18 cellular contexts compared by ENCODE assay signal in the genomic region with DNA sequence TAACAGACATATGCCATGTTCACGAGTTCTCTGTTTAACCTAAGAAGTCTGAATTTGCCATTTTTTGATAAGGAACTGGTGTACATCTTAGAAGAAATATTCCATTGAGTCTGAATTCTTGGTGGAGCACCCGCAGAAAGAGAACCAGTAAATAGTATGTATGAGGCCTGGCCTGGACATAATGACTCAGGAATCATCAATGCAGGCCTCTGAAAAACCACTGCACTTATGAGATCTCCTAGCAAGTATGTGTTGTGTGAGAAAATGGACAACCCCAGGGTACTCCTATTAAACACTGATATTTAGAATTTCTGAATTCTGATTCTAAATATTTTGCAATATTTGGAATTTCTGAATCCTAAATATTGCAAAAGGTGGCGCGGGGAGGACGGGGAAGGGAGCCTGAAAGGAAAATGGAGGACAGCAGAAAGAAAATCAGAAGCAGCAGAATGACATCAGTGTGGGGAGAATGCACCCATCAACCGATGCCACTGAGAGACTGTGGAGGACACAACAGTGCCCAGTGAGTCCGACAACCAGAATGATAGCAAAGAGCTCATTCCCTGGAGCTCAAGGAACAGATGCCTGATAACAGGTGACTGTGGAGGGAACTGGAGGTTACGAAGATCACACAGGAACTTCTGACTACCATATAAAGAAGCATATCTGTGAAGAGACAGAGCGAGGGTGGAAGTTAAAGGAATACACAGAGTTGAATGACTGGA.
DNase-seq lines count a peak whose midpoint lies in the region; ATAC-seq, FAIRE-seq and TF ChIP-seq lines count a peak whose summit lies in the region.
"Had no signal": no experiment of that assay in that cellular context is flagged by ENCODE, and none has a peak within 500 bp of the region (broad histone marks: within the 10 kb centered on the region; RNA-seq: fewer than 3 reads in every experiment).

No MANE protein-coding gene starts in this region.

- no peak for TF ChIP-seq CTCF in mammary epithelial cell (conservative IDR thresholded peaks at IDR 0.05 in 1 of 2, IDR thresholded peaks at IDR 0.05 in 1 of 2; ENCODE audit: extremely low read depth in 1 of 2, insufficient read depth in 1 of 2, low read depth in 1 of 2, low read length in 2 of 2)
- no peak for TF ChIP-seq CTCF in MCF 10A (IDR thresholded peaks at IDR 0.05; ENCODE audit: unreplicated experiment)
- TF ChIP-seq CTCF in astrocyte (IDR thresholded peaks at IDR 0.05; ENCODE audit: insufficient read depth, low read depth, low read length): no peak
- no peak for TF ChIP-seq CTCF in glutamatergic neuron (IDR thresholded peaks at IDR 0.05; ENCODE audit: partially characterized antibody, unreplicated experiment)

- no peak overlapping the region for H3K4me3 Mint-ChIP-seq in MCF 10A (ENCODE audit: unreplicated experiment)
- peak overlapping the region; percentile 14 for H3K4me3 Mint-ChIP-seq in astrocyte (ENCODE audit: unreplicated experiment)
- H3K4me3 Mint-ChIP-seq in glutamatergic neuron (ENCODE audit: unreplicated experiment): peak overlapping the region; percentile 60
- no peak overlapping the region for H3K4me3 Mint-ChIP-seq in effector memory CD8-positive, alpha-beta T cell
- H3K4me3 Mint-ChIP-seq: nephron progenitor cell had no signal

- H3K36me3 ChIP-seq in mammary epithelial cell (ENCODE audit: insufficient read depth, low read length) (no peaks in the 10 kb centered on the region), astrocyte (ENCODE audit: insufficient read depth, low read length) (no peaks in the 10 kb centered on the region)
- H3K36me3 ChIP-seq: Peyer's patch, thoracic aorta had no signal

- no peaks in the 10 kb centered on the region for H3K9me3 ChIP-seq in mammary epithelial cell (replicated peaks; ENCODE audit: insufficient read depth, low read length)
- no peaks in the 10 kb centered on the region for H3K9me3 ChIP-seq in astrocyte (ENCODE audit: insufficient read depth, low read depth, low read length)
- H3K9me3 ChIP-seq: Peyer's patch, thoracic aorta had no signal

- no peaks in the 10 kb centered on the region for H3K27me3 ChIP-seq in mammary epithelial cell (ENCODE audit: insufficient read depth, low read length)
- H3K27me3 ChIP-seq in astrocyte (ENCODE audit: insufficient read depth, low read length): no peaks in the 10 kb centered on the region
- H3K27me3 ChIP-seq: Peyer's patch had no signal

- CTCF ChIA-PET in mammary epithelial cell (lab: Charles Lee; ENCODE audit: low non-redundant PET): interaction anchor here (0.6 kb wide), 1 partner anchor 21 kb away, joined by 3 read pairs; no protein-coding TSS in a partner anchor
- CTCF ChIA-PET in MCF 10A (lab: Yijun Ruan, JAX): interaction anchor here (0.6 to 1.3 kb wide), 3 partner anchors 31 to 96 kb away, joined by 3 to 6 read pairs (median 3); no protein-coding TSS in a partner anchor

- dilution Hi-C loops in mammary epithelial cell (cut with HindIII; ENCODE audit: low sequenced_read_pairs): no loop called here

- H3K9ac ChIP-seq in mammary epithelial cell (ENCODE audit: insufficient read depth, low read length): no peak overlapping the region
- peak overlapping the region; percentile 9 for H3K9ac ChIP-seq in astrocyte (ENCODE audit: low read length)

- H3K27me3 Mint-ChIP-seq in MCF 10A (ENCODE audit: insufficient read depth, unreplicated experiment) (no peaks in the 10 kb centered on the region), astrocyte (ENCODE audit: low read depth, unreplicated experiment) (no peaks in the 10 kb centered on the region), glutamatergic neuron (ENCODE audit: unreplicated experiment) (peaks cover 10% of the 10 kb centered on the region)
- H3K27me3 Mint-ChIP-seq in effector memory CD8-positive, alpha-beta T cell: no peaks in the 10 kb centered on the region

- peaks cover 99% of the 10 kb centered on the region for H3K79me2 ChIP-seq in mammary epithelial cell (ENCODE audit: insufficient read depth, low read length)
- peaks cover 83% of the 10 kb centered on the region for H3K79me2 ChIP-seq in astrocyte (ENCODE audit: insufficient read depth, low read length)

- H3K4me1 ChIP-seq in mammary epithelial cell (ENCODE audit: insufficient read depth, low read length): no peaks in the 10 kb centered on the region
- H3K4me1 ChIP-seq in astrocyte (ENCODE audit: insufficient read depth, low read length): peaks cover 18% of the 10 kb centered on the region

- no peak overlapping the region for H3K4me3 ChIP-seq in mammary epithelial cell (replicated peaks in 1 of 3; ENCODE audit: insufficient read depth in 1 of 3, low read depth in 2 of 3, low read length in 3 of 3)
- H3K4me3 ChIP-seq in astrocyte (ENCODE audit: insufficient read depth, low read depth, low read length): no peak overlapping the region
- H3K4me3 ChIP-seq: Peyer's patch, skin epidermis, thoracic aorta had no signal

- H3K36me3 Mint-ChIP-seq in MCF 10A (ENCODE audit: insufficient read depth, unreplicated experiment) (no peaks in the 10 kb centered on the region), astrocyte (ENCODE audit: low read depth, unreplicated experiment) (no peaks in the 10 kb centered on the region), glutamatergic neuron (ENCODE audit: unreplicated experiment) (no peaks in the 10 kb centered on the region)
- H3K36me3 Mint-ChIP-seq in effector memory CD8-positive, alpha-beta T cell (ENCODE audit: insufficient read depth): no peaks in the 10 kb centered on the region

- intact Hi-C loops in mammary epithelial cell (cut with micrococcal nuclease) (no loop called here), MCF 10A (cut with micrococcal nuclease) (no loop called here)

- no peak overlapping the region for H3K27ac Mint-ChIP-seq in MCF 10A (ENCODE audit: low read depth, unreplicated experiment)
- H3K27ac Mint-ChIP-seq in astrocyte (ENCODE audit: unreplicated experiment): peak overlapping the region; percentile 93
- peak overlapping the region; percentile 68 for H3K27ac Mint-ChIP-seq in glutamatergic neuron (ENCODE audit: unreplicated experiment)
- no peak overlapping the region for H3K27ac Mint-ChIP-seq in effector memory CD8-positive, alpha-beta T cell
- H3K27ac Mint-ChIP-seq: nephron progenitor cell had no signal

- H3K9me3 Mint-ChIP-seq in MCF 10A (ENCODE audit: unreplicated experiment) (no peaks in the 10 kb centered on the region), astrocyte (ENCODE audit: unreplicated experiment) (no peaks in the 10 kb centered on the region), glutamatergic neuron (ENCODE audit: unreplicated experiment) (peaks cover 19% of the 10 kb centered on the region)
- peaks cover 0 to 6% of the 10 kb centered on the region in 2 donors for H3K9me3 Mint-ChIP-seq in effector memory CD8-positive, alpha-beta T cell
- H3K9me3 Mint-ChIP-seq: nephron progenitor cell had no signal

- H4K20me1 ChIP-seq in mammary epithelial cell (ENCODE audit: insufficient read depth, low read length) (no peaks in the 10 kb centered on the region), astrocyte (ENCODE audit: insufficient read depth, low read length) (peaks cover 37% of the 10 kb centered on the region)

- peak; percentile 65 for FAIRE-seq in astrocyte (lab: Jason Lieb, UNC)

- 98% methylated on average over 7 of the region's 9 CpGs for WGBS in mammary epithelial cell (ENCODE audit: low coverage, missing lambda C conversion rate)

- BruUV-seq in mammary epithelial cell (replicated peaks; lab: Mats Ljungman, UMichigan) (no TSS peak), MCF 10A (replicated peaks; lab: Mats Ljungman, UMichigan) (no TSS peak)

- H3K4me1 Mint-ChIP-seq in MCF 10A (ENCODE audit: insufficient read depth, unreplicated experiment) (peaks cover 31% of the 10 kb centered on the region), astrocyte (ENCODE audit: low read depth, unreplicated experiment) (peaks cover 60% of the 10 kb centered on the region), glutamatergic neuron (ENCODE audit: low read depth, unreplicated experiment) (peaks cover 68% of the 10 kb centered on the region)
- H3K4me1 Mint-ChIP-seq in effector memory CD8-positive, alpha-beta T cell (ENCODE audit: low read depth in 2 of 2): peaks cover 0 to 5% of the 10 kb centered on the region in 2 donors

- DNase-seq in mammary epithelial cell: peak; percentile 12
- no peak for DNase-seq in MCF 10A (ENCODE audit: unreplicated experiment)
- DNase-seq in astrocyte (ENCODE audit: low read depth): peak; percentile 89
- DNase-seq in glutamatergic neuron: no peak
- DNase-seq in HuH-7 (ENCODE audit: low spot score): no peak
- no peak for DNase-seq in effector memory CD8-positive, alpha-beta T cell
- DNase-seq in activated naive CD4-positive, alpha-beta T cell (lab: John Stamatoyannopoulos, UW): no peak
- DNase-seq: 8988T; activated CD4-positive, alpha-beta T cell treated with anti-CD3 and anti-CD28 coated beads, Interleukin-2, amount 50 U/mL, for 48 hours; activated effector memory CD4-positive, alpha-beta T cell treated with Interleukin-2 at 50 U/mL for 16 hours; GOT3; NCI-H1092 treated with DMSO at 0.1 percent for 48 hours; NCI-H345; nephron progenitor cell; Peyer's patch had no signal

- in situ Hi-C loops in mammary epithelial cell (cut with MboI; ENCODE audit: low sequenced_read_pairs in 2 of 2): no loop called here

- POLR2A ChIA-PET in MCF 10A (lab: Yijun Ruan, JAX): interaction anchor here (0.7 to 1.3 kb wide), 4 partner anchors 10 to 96 kb away, joined by 3 to 5 read pairs (median 4); no protein-coding TSS in a partner anchor

- no peak for ATAC-seq in GM18511 (IDR thresholded peaks at IDR 0.05; ENCODE audit: unreplicated experiment)
- no peak for ATAC-seq in effector memory CD8-positive, alpha-beta T cell (replicated peaks)

- H3K27ac ChIP-seq in mammary epithelial cell (ENCODE audit: insufficient read depth, low read depth, low read length) (no peak overlapping the region), astrocyte (ENCODE audit: low read depth, low read length) (peak overlapping the region; percentile 64)
- H3K27ac ChIP-seq: Peyer's patch, thoracic aorta had no signal

- no peak overlapping the region for H3K4me2 ChIP-seq in mammary epithelial cell (ENCODE audit: insufficient read depth, low read depth, low read length)
- peak overlapping the region; percentile 31 for H3K4me2 ChIP-seq in astrocyte (ENCODE audit: low read length)

- H2AFZ ChIP-seq in mammary epithelial cell (ENCODE audit: low read depth, low read length) (no peak overlapping the region), astrocyte (ENCODE audit: low read depth, low read length) (no peak overlapping the region)

Comparison
In these comparisons a context has a peak if more than half of its experiments do, and no peak if none do; other contexts are left out.
1. DNase-seq: peak in mammary epithelial cell (single experiment) and astrocyte (single experiment); none in MCF 10A (single experiment), glutamatergic neuron (single experiment), HuH-7 (single experiment), effector memory CD8-positive, alpha-beta T cell (0 of 3) and activated naive CD4-positive, alpha-beta T cell (0 of 4).
2. H3K27ac Mint-ChIP-seq: peak in astrocyte (single experiment) and glutamatergic neuron (single experiment); none in MCF 10A (single experiment) and effector memory CD8-positive, alpha-beta T cell (0 of 2).
3. H3K4me3 Mint-ChIP-seq: peak in astrocyte (single experiment) and glutamatergic neuron (single experiment); none in MCF 10A (single experiment) and effector memory CD8-positive, alpha-beta T cell (0 of 2).